16 cellular contexts compared by ENCODE assay signal in the genomic region with DNA sequence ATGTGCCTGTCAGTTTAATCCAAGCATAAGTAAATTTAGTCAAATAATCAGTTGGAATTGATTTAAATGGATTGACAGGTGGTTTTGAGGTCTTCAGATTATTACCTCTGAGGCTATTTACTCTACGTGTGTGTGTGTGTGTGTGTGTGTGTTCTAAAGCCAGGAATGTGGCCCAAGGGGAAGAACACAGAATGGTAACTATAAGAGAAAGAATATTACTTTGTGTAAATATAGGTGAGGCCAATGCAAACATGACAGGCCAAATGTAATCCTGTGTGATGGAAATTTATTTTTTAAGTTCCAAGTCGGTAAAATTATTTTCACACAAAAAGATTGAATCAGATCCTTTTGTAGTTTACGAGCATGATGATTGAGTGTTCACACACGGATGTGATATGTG.
"Had no signal": no experiment of that assay in that cellular context is flagged by ENCODE, and none has a peak within 500 bp of the region (broad histone marks: within the 10 kb centered on the region; RNA-seq: fewer than 3 reads in every experiment).

No MANE protein-coding gene starts in this region.

- H3K4me3 ChIP-seq: lung, right lobe of liver, tibial artery, vagina had no signal

- ATAC-seq: activated CD8-positive, alpha-beta memory T cell treated with anti-CD3 and anti-CD28 coated beads, Interleukin-2, amount 10 ng/mL, durations not matched to agents 7 days and 5 days; activated T-cell treated with anti-CD3 and anti-CD28 coated beads, Interleukin-2, amount 50 U/mL, for 4 hours; natural killer cell; stimulated activated memory B cell treated with anti-CD40 and anti-IgM and Interleukin-4, amounts not matched to agents 10 μg/mL and 1 μg/mL and 100 μg/mL, for 72 hours had no signal

- H3K36me3 ChIP-seq: right lobe of liver, tibial artery, vagina had no signal

- H3K9me3 ChIP-seq: right lobe of liver, tibial artery, vagina had no signal

- H3K27ac ChIP-seq: right lobe of liver, tibial artery, vagina had no signal

- DNase-seq: activated CD4-positive, alpha-beta T cell treated with anti-CD3 and anti-CD28 coated beads, Interleukin-2, amount 50 U/mL, for 4 hours; activated CD4-positive, CD25-positive, alpha-beta regulatory T cell treated with anti-CD3 and anti-CD28 coated beads, Interleukin-2, amount 50 U/mL, for 72 hours; activated CD8-positive, alpha-beta memory T cell treated with anti-CD3 and anti-CD28 coated beads, Interleukin-2, amount 10 ng/mL, durations not matched to agents 7 days and 5 days; activated effector memory CD4-positive, alpha-beta T cell treated with anti-CD3 and anti-CD28 coated beads, Interleukin-2, amount 50 U/mL, for 16 hours; activated naive CD8-positive, alpha-beta T cell treated with anti-CD3 and anti-CD28 coated beads, Interleukin-2, amount 10 ng/mL, durations not matched to agents 7 days and 5 days; activated T-cell treated with anti-CD3 and anti-CD28 coated beads, Interleukin-2, amount 50 U/mL, for 4 hours; aorta; hippocampal formation; natural killer cell; right lobe of liver; stimulated activated CD4-positive, alpha-beta T cell treated with anti-CD3 and anti-CD28 coated beads, Interleukin-1b, Interleukin-23, amount 100 ng/mL, for 48 hours; T-helper 2 cell; tibial artery had no signal

- H3K27me3 ChIP-seq: right lobe of liver, tibial artery, vagina had no signal

- H3K4me1 ChIP-seq: right lobe of liver had no signal
